18 cellular contexts compared by ENCODE assay signal in genomic region chr7:87702326-87702725, GRCh38.
DNase-seq lines count a peak whose midpoint lies in the region; ATAC-seq and TF ChIP-seq lines count a peak whose summit lies in the region.
"Had no signal": no experiment of that assay in that cellular context is flagged by ENCODE, and none has a peak within 500 bp of the region (broad histone marks: within the 10 kb centered on the region; RNA-seq: fewer than 3 reads in every experiment).

No MANE protein-coding gene starts in this region.

- TF ChIP-seq CTCF in MCF 10A (IDR thresholded peaks at IDR 0.05; ENCODE audit: unreplicated experiment) (no peak), breast epithelium (IDR thresholded peaks at IDR 0.05) (no peak)

- DNase-seq in MCF 10A (ENCODE audit: unreplicated experiment) (peak; percentile 30), breast epithelium (ENCODE audit: low spot score in 2 of 2) (no peak), epithelial cell of prostate (ENCODE audit: low read depth, low spot score) (peak; percentile 58), NCI-H2171 treated with DMSO at 0.1 percent for 48 hours (lab: John Stamatoyannopoulos, UW) (no peak)
- no peak for DNase-seq in activated CD8-positive, alpha-beta memory T cell treated with anti-CD3 and anti-CD28 coated beads, Interleukin-2, amount 50 U/mL, for 48 hours
- no peak for DNase-seq in effector memory CD4-positive, alpha-beta T cell
- DNase-seq: left ventricle myocardium superior; NCI-H69; SIG-M5; stimulated activated CD4-positive, alpha-beta T cell treated with anti-CD3 and anti-CD28 coated beads, Interleukin-12 subunit alpha, Interleukin-12 subunit beta, amount 100 ng/mL, for 4 hours had no signal

- no peaks in the 10 kb centered on the region for H3K36me3 ChIP-seq in breast epithelium
- no peaks in the 10 kb centered on the region for H3K36me3 ChIP-seq in effector memory CD4-positive, alpha-beta T cell (ENCODE audit: control insufficient read depth, insufficient read depth, low read length)
- H3K36me3 ChIP-seq: suprapubic skin had no signal

- H3K4me1 ChIP-seq in breast epithelium, result no peaks in the 10 kb centered on the region
- no peaks in the 10 kb centered on the region for H3K4me1 ChIP-seq in effector memory CD4-positive, alpha-beta T cell (ENCODE audit: control insufficient read depth, insufficient read depth, low read length, poor library complexity, severe bottlenecking)
- H3K4me1 ChIP-seq: suprapubic skin had no signal

- POLR2A ChIA-PET in MCF 10A (lab: Yijun Ruan, JAX), result no interaction called here

- H3K27ac Mint-ChIP-seq in MCF 10A (ENCODE audit: low read depth, unreplicated experiment), result no peak overlapping the region
- H3K27ac Mint-ChIP-seq: activated T-helper 2 cell treated with anti-CD3 and anti-CD28 coated beads, Interferon-gamma antibody, Interleukin-2, Interleukin-4, amounts not matched to agents 10 μg/mL and 5 μg/mL and 100 μg/mL, durations not matched to agents 14 hours and 24 hours and 36 hours; IgD-negative memory B cell had no signal

- no peak overlapping the region for H3K4me3 ChIP-seq in breast epithelium
- no peak overlapping the region for H3K4me3 ChIP-seq in effector memory CD4-positive, alpha-beta T cell (ENCODE audit: insufficient read depth, low read depth, low read length, poor library complexity, severe bottlenecking)
- H3K4me3 ChIP-seq: suprapubic skin had no signal

- H3K4me3 Mint-ChIP-seq in MCF 10A (ENCODE audit: unreplicated experiment), result no peak overlapping the region
- H3K4me3 Mint-ChIP-seq: IgD-negative memory B cell had no signal

- CTCF ChIA-PET in MCF 10A (lab: Yijun Ruan, JAX), result no interaction called here

- no peaks in the 10 kb centered on the region for H3K27me3 ChIP-seq in breast epithelium
- peaks cover 3% of the 10 kb centered on the region for H3K27me3 ChIP-seq in effector memory CD4-positive, alpha-beta T cell (replicated peaks; ENCODE audit: control insufficient read depth, insufficient read depth, low read length, poor library complexity, severe bottlenecking)
- H3K27me3 ChIP-seq: suprapubic skin had no signal

- H3K36me3 Mint-ChIP-seq in MCF 10A (ENCODE audit: insufficient read depth, unreplicated experiment), result no peaks in the 10 kb centered on the region

- H3K27ac ChIP-seq in breast epithelium (no peak overlapping the region), epithelial cell of prostate (peak overlapping the region; percentile 45)
- no peak overlapping the region for H3K27ac ChIP-seq in effector memory CD4-positive, alpha-beta T cell (ENCODE audit: insufficient read depth, low read length, poor library complexity, severe bottlenecking)
- H3K27ac ChIP-seq: 22Rv1, C4-2B, suprapubic skin had no signal

- intact Hi-C loops in MCF 10A (cut with micrococcal nuclease) (no loop called here), breast epithelium (cut with DNase I; ENCODE audit: low total_unique reads) (no loop called here)

- H3K9me3 ChIP-seq in breast epithelium, result no peaks in the 10 kb centered on the region
- no peaks in the 10 kb centered on the region for H3K9me3 ChIP-seq in effector memory CD4-positive, alpha-beta T cell (ENCODE audit: control insufficient read depth, low read length)
- H3K9me3 ChIP-seq: suprapubic skin had no signal

- ATAC-seq in SK-N-SH treated with all-trans-retinoic acid at 6 μM for 48 hours (peak; percentile 85), GM18520 (IDR thresholded peaks at IDR 0.05; ENCODE audit: unreplicated experiment) (no peak)
- ATAC-seq: activated CD4-positive, CD25-positive, alpha-beta regulatory T cell treated with anti-CD3 and anti-CD28 coated beads, Interleukin-2, amount 50 U/mL, for 24 hours; left ventricle myocardium superior had no signal

- TF ChIP-seq POLR2A in breast epithelium (IDR thresholded peaks at IDR 0.05), result no peak

- H3K9me3 Mint-ChIP-seq in MCF 10A (ENCODE audit: unreplicated experiment), result no peaks in the 10 kb centered on the region
- H3K9me3 Mint-ChIP-seq: activated T-helper 2 cell treated with anti-CD3 and anti-CD28 coated beads, Interferon-gamma antibody, Interleukin-2, Interleukin-4, amounts not matched to agents 10 μg/mL and 5 μg/mL and 100 μg/mL, durations not matched to agents 14 hours and 24 hours and 36 hours; IgD-negative memory B cell had no signal

- H3K27me3 Mint-ChIP-seq in MCF 10A (ENCODE audit: insufficient read depth, unreplicated experiment), result peaks cover 28% of the 10 kb centered on the region

- BruUV-seq in MCF 10A (replicated peaks; lab: Mats Ljungman, UMichigan), result no TSS peak

- no peaks in the 10 kb centered on the region for H3K4me1 Mint-ChIP-seq in MCF 10A (ENCODE audit: insufficient read depth, unreplicated experiment)
- H3K4me1 Mint-ChIP-seq: IgD-negative memory B cell had no signal

TF ChIP-seq in SK-N-SH treated with all-trans-retinoic acid at 6 μM for 48 hours, 23 proteins besides CTCF, POLR2A, EP300 and RAD21:
- TF ChIP-seq SNAI2 (CRISPR knock-in tag; IDR thresholded peaks at IDR 0.05) (no peak), BACH2 (CRISPR knock-in tag; IDR thresholded peaks at IDR 0.05; ENCODE audit: borderline replicate concordance) (no peak), ZC3H10 (CRISPR knock-in tag; IDR thresholded peaks at IDR 0.05) (no peak)
- TF ChIP-seq, protein P1, sequence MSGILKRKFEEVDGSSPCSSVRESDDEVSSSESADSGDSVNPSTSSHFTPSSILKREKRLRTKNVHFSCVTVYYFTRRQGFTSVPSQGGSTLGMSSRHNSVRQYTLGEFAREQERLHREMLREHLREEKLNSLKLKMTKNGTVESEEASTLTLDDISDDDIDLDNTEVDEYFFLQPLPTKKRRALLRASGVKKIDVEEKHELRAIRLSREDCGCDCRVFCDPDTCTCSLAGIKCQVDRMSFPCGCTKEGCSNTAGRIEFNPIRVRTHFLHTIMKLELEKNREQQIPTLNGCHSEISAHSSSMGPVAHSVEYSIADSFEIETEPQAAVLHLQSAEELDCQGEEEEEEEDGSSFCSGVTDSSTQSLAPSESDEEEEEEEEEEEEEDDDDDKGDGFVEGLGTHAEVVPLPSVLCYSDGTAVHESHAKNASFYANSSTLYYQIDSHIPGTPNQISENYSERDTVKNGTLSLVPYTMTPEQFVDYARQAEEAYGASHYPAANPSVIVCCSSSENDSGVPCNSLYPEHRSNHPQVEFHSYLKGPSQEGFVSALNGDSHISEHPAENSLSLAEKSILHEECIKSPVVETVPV (CRISPR knock-in tag; IDR thresholded peaks at IDR 0.05), result no peak
- TF ChIP-seq, protein P2, sequence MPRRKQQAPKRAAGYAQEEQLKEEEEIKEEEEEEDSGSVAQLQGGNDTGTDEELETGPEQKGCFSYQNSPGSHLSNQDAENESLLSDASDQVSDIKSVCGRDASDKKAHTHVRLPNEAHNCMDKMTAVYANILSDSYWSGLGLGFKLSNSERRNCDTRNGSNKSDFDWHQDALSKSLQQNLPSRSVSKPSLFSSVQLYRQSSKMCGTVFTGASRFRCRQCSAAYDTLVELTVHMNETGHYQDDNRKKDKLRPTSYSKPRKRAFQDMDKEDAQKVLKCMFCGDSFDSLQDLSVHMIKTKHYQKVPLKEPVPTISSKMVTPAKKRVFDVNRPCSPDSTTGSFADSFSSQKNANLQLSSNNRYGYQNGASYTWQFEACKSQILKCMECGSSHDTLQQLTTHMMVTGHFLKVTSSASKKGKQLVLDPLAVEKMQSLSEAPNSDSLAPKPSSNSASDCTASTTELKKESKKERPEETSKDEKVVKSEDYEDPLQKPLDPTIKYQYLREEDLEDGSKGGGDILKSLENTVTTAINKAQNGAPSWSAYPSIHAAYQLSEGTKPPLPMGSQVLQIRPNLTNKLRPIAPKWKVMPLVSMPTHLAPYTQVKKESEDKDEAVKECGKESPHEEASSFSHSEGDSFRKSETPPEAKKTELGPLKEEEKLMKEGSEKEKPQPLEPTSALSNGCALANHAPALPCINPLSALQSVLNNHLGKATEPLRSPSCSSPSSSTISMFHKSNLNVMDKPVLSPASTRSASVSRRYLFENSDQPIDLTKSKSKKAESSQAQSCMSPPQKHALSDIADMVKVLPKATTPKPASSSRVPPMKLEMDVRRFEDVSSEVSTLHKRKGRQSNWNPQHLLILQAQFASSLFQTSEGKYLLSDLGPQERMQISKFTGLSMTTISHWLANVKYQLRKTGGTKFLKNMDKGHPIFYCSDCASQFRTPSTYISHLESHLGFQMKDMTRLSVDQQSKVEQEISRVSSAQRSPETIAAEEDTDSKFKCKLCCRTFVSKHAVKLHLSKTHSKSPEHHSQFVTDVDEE (CRISPR knock-in tag; IDR thresholded peaks at IDR 0.05), result no peak

Comparison
In these comparisons a context has a peak if more than half of its experiments do, and no peak if none do; other contexts are left out.
1. DNase-seq: peak in MCF 10A (single experiment) and epithelial cell of prostate (single experiment); none in breast epithelium (0 of 2), activated CD8-positive, alpha-beta memory T cell treated with anti-CD3 and anti-CD28 coated beads, Interleukin-2, amount 50 U/mL, for 48 hours (single experiment), effector memory CD4-positive, alpha-beta T cell (0 of 3) and NCI-H2171 treated with DMSO at 0.1 percent for 48 hours (single experiment).